ENCODE assay signal across 18 cellular contexts in the genomic region with DNA sequence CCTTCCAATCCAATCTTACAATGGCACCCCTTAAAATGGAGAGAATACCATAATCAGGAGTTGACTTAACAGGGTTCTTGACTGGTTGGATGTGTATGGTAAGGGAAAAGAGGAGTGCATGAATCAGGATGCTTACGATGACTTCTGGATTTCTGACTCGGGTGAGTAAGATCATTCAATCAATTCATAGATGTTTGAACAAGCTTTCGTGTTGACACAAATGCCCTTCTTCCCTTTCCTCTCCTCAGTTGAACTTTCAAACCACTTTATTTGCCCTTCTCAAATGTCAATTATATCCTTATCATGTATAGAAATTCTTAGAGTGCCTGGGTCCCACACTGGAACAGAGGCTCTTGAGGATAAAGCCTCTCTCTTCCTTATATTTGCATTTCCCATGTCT. TPM values are rescaled to one million over a fixed set of nuclear protein-coding genes. Genes with fewer than 3 reads are reported as not detected.
A peak's percentile ranks its signal among the peaks of the same experiment; 100 is the strongest.
DNase-seq lines count a peak whose midpoint lies in the region; ATAC-seq and TF ChIP-seq lines count a peak whose summit lies in the region.
"Had no signal": no experiment of that assay in that cellular context is flagged by ENCODE, and none has a peak within 500 bp of the region (broad histone marks: within the 10 kb centered on the region; RNA-seq: fewer than 3 reads in every experiment).

No MANE protein-coding gene starts in this region.

- ATAC-seq in IMR-90 (ENCODE audit: low read depth): no peak
- peak; percentile 6; the same call in 1 of the 3 replicates for ATAC-seq in RWPE2 (ENCODE audit: low read depth)
- ATAC-seq in HG02588 (IDR thresholded peaks at IDR 0.05; ENCODE audit: unreplicated experiment): no peak
- no peak for ATAC-seq in GM18517 (IDR thresholded peaks at IDR 0.05; ENCODE audit: unreplicated experiment)
- ATAC-seq: GM12878 had no signal

- no peak overlapping the region for H4K8ac ChIP-seq in IMR-90 (ENCODE audit: low read depth in 2 of 2, low read length in 2 of 2)

- no peaks in the 10 kb centered on the region for H3K79me1 ChIP-seq in IMR-90 (ENCODE audit: low read depth in 1 of 2, low read length in 2 of 2)

- no peak overlapping the region for H3K56ac ChIP-seq in IMR-90 (ENCODE audit: extremely low read depth, insufficient read depth, low read length)

- H4K5ac ChIP-seq in IMR-90 (ENCODE audit: low read depth, low read length): no peak overlapping the region

- no peak overlapping the region for H3K4me2 ChIP-seq in IMR-90 (ENCODE audit: low read depth, low read length)

- DNase-seq in DMS53 (lab: John Stamatoyannopoulos, UW) (peak; percentile 14), IMR-90 (no peak), RWPE2 (ENCODE audit: low spot score) (no peak), epithelial cell of prostate (ENCODE audit: low read depth, low spot score) (peak; percentile 43), retina (no peak), occipital lobe (lab: John Stamatoyannopoulos, UW) (no peak)
- DNase-seq: AML-193; Caco-2; CD4-positive, alpha-beta T cell; DMS79 treated with DMSO at 0.1 percent for 48 hours; GF-D8; H9 had no signal

- CTCF ChIA-PET in IMR-90 (lab: Yijun Ruan, JAX): no interaction called here

- H3K23ac ChIP-seq in IMR-90 (ENCODE audit: low read depth, low read length): no peak overlapping the region

- TF ChIP-seq RAD21 in IMR-90 (IDR thresholded peaks at IDR 0.05; ENCODE audit: low read length): no peak

- no peak overlapping the region for H3K4ac ChIP-seq in IMR-90 (ENCODE audit: low read depth, low read length)

- BruUV-seq in IMR-90 (replicated peaks; lab: Mats Ljungman, UMichigan): no TSS peak

- H2BK5ac ChIP-seq in IMR-90 (ENCODE audit: low read depth, low read length, poor library complexity, severe bottlenecking): no peak overlapping the region

- TF ChIP-seq CTCF in IMR-90 (conservative IDR thresholded peaks at IDR 0.05; ENCODE audit: low read depth, low read length) (no peak), RWPE2 (IDR thresholded peaks at IDR 0.05; ENCODE audit: poor library complexity, severe bottlenecking) (no peak)

- peaks cover 16% of the 10 kb centered on the region for H3K4me1 ChIP-seq in IMR-90 (ENCODE audit: control insufficient read depth, insufficient read depth, low read length)
- H3K4me1 ChIP-seq in RWPE2 (ENCODE audit: insufficient read depth, poor library complexity, severe bottlenecking): peaks cover 23% of the 10 kb centered on the region
- H3K4me1 ChIP-seq: Caco-2 had no signal

- intact Hi-C loops in IMR-90 (cut with micrococcal nuclease): loop anchor here (10.0 kb wide), 1 partner anchor 395 kb away; no protein-coding TSS in a partner anchor

- H2AK5ac ChIP-seq in IMR-90 (ENCODE audit: low read depth, low read length): no peak overlapping the region

- no peak overlapping the region for H3K14ac ChIP-seq in IMR-90 (replicated peaks; ENCODE audit: low read depth, low read length)

- no peaks in the 10 kb centered on the region for H3K36me3 ChIP-seq in IMR-90 (ENCODE audit: control insufficient read depth, insufficient read depth, low read length)
- H3K36me3 ChIP-seq in RWPE2 (ENCODE audit: low read depth): no peaks in the 10 kb centered on the region

- no peak for TF ChIP-seq POLR2A in IMR-90 (IDR thresholded peaks at IDR 0.05; ENCODE audit: low read depth, low read length)

- H3K27ac ChIP-seq in IMR-90 (ENCODE audit: insufficient read depth, low read length) (no peak overlapping the region), RWPE2 (ENCODE audit: poor library complexity, severe bottlenecking) (no peak overlapping the region), epithelial cell of prostate (no peak overlapping the region)

- no peak overlapping the region for H2BK20ac ChIP-seq in IMR-90 (ENCODE audit: low read depth, low read length)

- H2AFZ ChIP-seq in IMR-90 (replicated peaks; ENCODE audit: low read length, poor library complexity): no peak overlapping the region

- WGBS in IMR-90 (ENCODE audit: extremely low coverage in 2 of 2, insufficient read length in 1 of 2), 2 experiments: no CpG with 5 or more reads among the region's 3 CpGs

- no peak overlapping the region for H2AK9ac ChIP-seq in IMR-90 (replicated peaks; ENCODE audit: low read depth, low read length, poor library complexity)

- no peaks in the 10 kb centered on the region for H4K20me1 ChIP-seq in IMR-90 (ENCODE audit: insufficient read depth, low read length)

- H3K4me3 ChIP-seq in IMR-90 (ENCODE audit: insufficient read depth, low read depth, low read length) (no peak overlapping the region), RWPE2 (ENCODE audit: severe bottlenecking) (no peak overlapping the region)
- H3K4me3 ChIP-seq: GM12878 had no signal

- dilution Hi-C loops in IMR-90 (cut with HindIII; ENCODE audit: low sequenced_read_pairs, unreplicated experiment): no loop called here

- no peaks in the 10 kb centered on the region for H3K27me3 ChIP-seq in IMR-90 (ENCODE audit: control insufficient read depth, insufficient read depth, low read length)
- H3K27me3 ChIP-seq in RWPE2 (ENCODE audit: insufficient read depth, poor library complexity, severe bottlenecking): no peaks in the 10 kb centered on the region

- POLR2A ChIA-PET in IMR-90 (lab: Charles Lee; ENCODE audit: unreplicated experiment): no interaction called here

- no peak overlapping the region for H3K18ac ChIP-seq in IMR-90 (ENCODE audit: low read depth, low read length)

- H3K9me3 ChIP-seq in IMR-90 (ENCODE audit: control insufficient read depth, insufficient read depth, low read length) (no peaks in the 10 kb centered on the region), RWPE2 (ENCODE audit: severe bottlenecking) (no peaks in the 10 kb centered on the region)
- H3K9me3 ChIP-seq: Caco-2 had no signal

- H4K91ac ChIP-seq in IMR-90 (ENCODE audit: insufficient read depth, low read depth, low read length): no peak overlapping the region

- no peak overlapping the region for H3K9ac ChIP-seq in IMR-90 (ENCODE audit: low read depth, low read length)

- in situ Hi-C loops in IMR-90 (cut with MboI; ENCODE audit: low sequenced_read_pairs): no loop called here

- H2BK15ac ChIP-seq in IMR-90 (ENCODE audit: low read depth, low read length): 0 out of 3 replicates have a peak overlapping the region, but pooled peaks have one; percentile 92

- peak overlapping the region; percentile 49; the same call in 1 of the 2 replicates for H2BK120ac ChIP-seq in IMR-90 (ENCODE audit: low read depth, low read length)

- H3K9me1 ChIP-seq in IMR-90 (ENCODE audit: insufficient read depth, low read length): peaks cover 22% of the 10 kb centered on the region

TF ChIP-seq in IMR-90, 13 proteins besides CTCF, POLR2A, EP300 and RAD21:
- TF ChIP-seq, protein P1, sequence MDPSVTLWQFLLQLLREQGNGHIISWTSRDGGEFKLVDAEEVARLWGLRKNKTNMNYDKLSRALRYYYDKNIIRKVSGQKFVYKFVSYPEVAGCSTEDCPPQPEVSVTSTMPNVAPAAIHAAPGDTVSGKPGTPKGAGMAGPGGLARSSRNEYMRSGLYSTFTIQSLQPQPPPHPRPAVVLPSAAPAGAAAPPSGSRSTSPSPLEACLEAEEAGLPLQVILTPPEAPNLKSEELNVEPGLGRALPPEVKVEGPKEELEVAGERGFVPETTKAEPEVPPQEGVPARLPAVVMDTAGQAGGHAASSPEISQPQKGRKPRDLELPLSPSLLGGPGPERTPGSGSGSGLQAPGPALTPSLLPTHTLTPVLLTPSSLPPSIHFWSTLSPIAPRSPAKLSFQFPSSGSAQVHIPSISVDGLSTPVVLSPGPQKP (IDR thresholded peaks at IDR 0.05; ENCODE audit: borderline replicate concordance, low read depth, low read length): no peak
- TF ChIP-seq MAZ (IDR thresholded peaks at IDR 0.05; ENCODE audit: borderline replicate concordance, low read depth, low read length) (no peak), MAFK (IDR thresholded peaks at IDR 0.05; ENCODE audit: low read depth, low read length) (no peak), SMC3 (IDR thresholded peaks at IDR 0.05; ENCODE audit: low read depth, low read length) (no peak), MXI1 (IDR thresholded peaks at IDR 0.05; ENCODE audit: borderline replicate concordance, low read depth, low read length) (no peak)

RNA-seq across cellular contexts. Expression of a gene that starts 25.9 kb away (rescaled TPM):
- total RNA-seq in IMR-90 (2012; rRNA removed) (under 0.01 TPM in 2 replicates), occipital lobe (1.2 TPM)
- polyA plus RNA-seq in IMR-90 (2012; rRNA removed): not detected in 2 replicates
- not detected in 2 replicates for polyA plus RNA-seq in IMR-90 (2012; cell fraction: cytosol; rRNA removed)
- polyA plus RNA-seq in IMR-90 (2012; cell fraction: nucleus; rRNA removed; ENCODE audit: low replicate concordance): 0.03 and 0.05 TPM in 2 replicates
- total RNA-seq: Caco-2; CD4-positive, alpha-beta T cell; GM12878; H1; HepG2 had no signal
- polyA plus RNA-seq: BJ, HepG2 had no signal

Comparison
In these comparisons a context has a peak if more than half of its experiments do, and no peak if none do; other contexts are left out.
1. DNase-seq: peak in DMS53 (single experiment) and epithelial cell of prostate (single experiment); none in IMR-90 (single experiment), RWPE2 (single experiment), retina (single experiment) and occipital lobe (single experiment).